In the genomic region with DNA sequence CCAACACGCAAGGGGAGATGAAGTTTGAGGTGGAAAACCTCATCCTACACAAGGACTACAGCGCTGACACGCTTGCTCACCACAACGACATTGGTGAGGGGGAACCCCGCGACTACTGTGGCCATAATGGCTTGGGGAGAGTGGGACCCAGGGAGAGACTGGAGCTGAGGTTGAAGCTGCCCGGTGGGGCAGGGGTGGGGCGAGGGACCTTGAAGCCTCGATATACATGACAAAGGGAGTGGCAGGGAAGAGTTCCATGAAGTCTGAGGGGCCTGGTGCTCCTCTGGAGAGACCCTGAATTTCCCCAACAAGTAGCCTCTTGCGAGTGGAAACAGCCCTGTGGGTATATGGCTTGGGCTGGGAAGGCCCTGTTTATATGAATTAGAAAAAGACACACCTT, we compare ENCODE assay signal across 20 cellular contexts. TPM values are rescaled to one million over a fixed set of nuclear protein-coding genes. Genes with fewer than 3 reads are reported as not detected.
DNase-seq lines count a peak whose midpoint lies in the region; ATAC-seq, FAIRE-seq and TF ChIP-seq lines count a peak whose summit lies in the region.
"Had no signal": no experiment of that assay in that cellular context is flagged by ENCODE, and none has a peak within 500 bp of the region (broad histone marks: within the 10 kb centered on the region; RNA-seq: fewer than 3 reads in every experiment).

No MANE protein-coding gene starts in this region.

- FAIRE-seq in astrocyte (lab: Jason Lieb, UNC), result no peak
- FAIRE-seq: GM18507, islet of Langerhans, TTC549 had no signal

- peaks cover 43% of the 10 kb centered on the region for H3K79me2 ChIP-seq in astrocyte (ENCODE audit: insufficient read depth, low read length)

- no peak overlapping the region for H2AFZ ChIP-seq in astrocyte (ENCODE audit: low read depth, low read length)

- H3K27ac Mint-ChIP-seq in astrocyte (ENCODE audit: unreplicated experiment), result no peak overlapping the region
- H3K27ac Mint-ChIP-seq in activated T-cell treated with anti-CD3 and anti-CD28 coated beads, Interleukin-2, amount 50 U/mL, for 24 hours, result no peak overlapping the region
- H3K27ac Mint-ChIP-seq: activated CD4-positive, alpha-beta T cell treated with anti-CD3 and anti-CD28 coated beads, Interleukin-2, amount 10 ng/mL, durations not matched to agents 24 days and 14 days had no signal

- DNase-seq in H7 (peak; percentile 56), astrocyte (ENCODE audit: low read depth) (no peak), DMS153 (lab: John Stamatoyannopoulos, UW) (no peak)
- no peak for DNase-seq in activated T-cell treated with anti-CD3 and anti-CD28 coated beads, Interleukin-2, amount 50 U/mL, for 24 hours
- no peak for DNase-seq in activated T-cell treated with anti-CD3 and anti-CD28 coated beads, Interleukin-2, amount 50 U/mL, for 1 hour
- DNase-seq: activated CD4-positive, alpha-beta T cell treated with anti-CD3 and anti-CD28 coated beads, Interleukin-2, amount 10 ng/mL, durations not matched to agents 24 days and 14 days; activated effector memory CD4-positive, alpha-beta T cell treated with anti-CD3 and anti-CD28 coated beads, Interleukin-2, amount 50 U/mL, for 16 hours; effector CD4-positive, alpha-beta T cell; head of caudate nucleus; KG1; mesendoderm; NCI-H2081 had no signal

- no peak overlapping the region for H3K4me3 ChIP-seq in H7 (ENCODE audit: insufficient read depth, low read depth, low read length)
- H3K4me3 ChIP-seq in astrocyte (ENCODE audit: insufficient read depth, low read depth, low read length), result peak overlapping the region; percentile 20
- peak overlapping the region; percentile 24; the same call in 1 of the 2 replicates for H3K4me3 ChIP-seq in iPS-18c (ENCODE audit: insufficient read depth, low read depth, low read length)
- peak overlapping the region; percentile 55 for H3K4me3 ChIP-seq in skeletal muscle satellite cell (ENCODE audit: low read length)

- H3K27ac ChIP-seq in astrocyte (ENCODE audit: low read depth, low read length), result no peak overlapping the region

- peak overlapping the region; percentile 31 for H3K4me3 Mint-ChIP-seq in astrocyte (ENCODE audit: unreplicated experiment)
- H3K4me3 Mint-ChIP-seq in activated T-cell treated with anti-CD3 and anti-CD28 coated beads, Interleukin-2, amount 50 U/mL, for 24 hours, result no peak overlapping the region
- H3K4me3 Mint-ChIP-seq: activated CD4-positive, alpha-beta T cell treated with anti-CD3 and anti-CD28 coated beads, Interleukin-2, amount 10 ng/mL, durations not matched to agents 24 days and 14 days; central memory CD8-positive, alpha-beta T cell had no signal

- H3K36me3 ChIP-seq in H7 (replicated peaks; ENCODE audit: control insufficient read depth, insufficient read depth, low read length) (peaks cover 2% of the 10 kb centered on the region), astrocyte (ENCODE audit: insufficient read depth, low read length) (peaks cover 26% of the 10 kb centered on the region), skeletal muscle satellite cell (ENCODE audit: insufficient read depth, low read length) (peaks cover 50% of the 10 kb centered on the region)

- peaks cover 16% of the 10 kb centered on the region for H3K4me1 Mint-ChIP-seq in astrocyte (ENCODE audit: low read depth, unreplicated experiment)
- peaks cover 30% of the 10 kb centered on the region for H3K4me1 Mint-ChIP-seq in activated T-cell treated with anti-CD3 and anti-CD28 coated beads, Interleukin-2, amount 50 U/mL, for 24 hours (ENCODE audit: low read depth)

- no peak for ATAC-seq in HG03520 (IDR thresholded peaks at IDR 0.05; ENCODE audit: unreplicated experiment)

- H3K27me3 ChIP-seq in H7 (ENCODE audit: control insufficient read depth, insufficient read depth, low read length) (peaks cover 8% of the 10 kb centered on the region), astrocyte (ENCODE audit: insufficient read depth, low read length) (no peaks in the 10 kb centered on the region), skeletal muscle satellite cell (ENCODE audit: control insufficient read depth, insufficient read depth, low read length) (no peaks in the 10 kb centered on the region)

- no peaks in the 10 kb centered on the region for H3K27me3 Mint-ChIP-seq in astrocyte (ENCODE audit: low read depth, unreplicated experiment)
- H3K27me3 Mint-ChIP-seq in activated T-cell treated with anti-CD3 and anti-CD28 coated beads, Interleukin-2, amount 50 U/mL, for 24 hours, result peaks cover 49% of the 10 kb centered on the region

- no peak for TF ChIP-seq CTCF in astrocyte (IDR thresholded peaks at IDR 0.05; ENCODE audit: insufficient read depth, low read depth, low read length)

- H3K9me3 Mint-ChIP-seq in astrocyte (ENCODE audit: unreplicated experiment), result peaks cover 14% of the 10 kb centered on the region
- H3K9me3 Mint-ChIP-seq in activated T-cell treated with anti-CD3 and anti-CD28 coated beads, Interleukin-2, amount 50 U/mL, for 24 hours, result peaks cover 5% of the 10 kb centered on the region
- H3K9me3 Mint-ChIP-seq: activated CD4-positive, alpha-beta T cell treated with anti-CD3 and anti-CD28 coated beads, Interleukin-2, amount 10 ng/mL, durations not matched to agents 24 days and 14 days; central memory CD8-positive, alpha-beta T cell; nephron had no signal

- H3K4me2 ChIP-seq in astrocyte (ENCODE audit: low read length) (peak overlapping the region; percentile 95), skeletal muscle satellite cell (ENCODE audit: low read length) (peak overlapping the region; percentile 94)

- H3K4me1 ChIP-seq in astrocyte (ENCODE audit: insufficient read depth, low read length), result peaks cover 44% of the 10 kb centered on the region
- peaks cover 51% of the 10 kb centered on the region for H3K4me1 ChIP-seq in skeletal muscle satellite cell (ENCODE audit: control insufficient read depth, insufficient read depth, low read length)

- H3K9me3 ChIP-seq in astrocyte (ENCODE audit: insufficient read depth, low read depth, low read length), result peaks cover 3% of the 10 kb centered on the region
- H3K9me3 ChIP-seq in iPS-18c (ENCODE audit: control insufficient read depth, insufficient read depth, low read length), result no peaks in the 10 kb centered on the region
- H3K9me3 ChIP-seq in skeletal muscle satellite cell (replicated peaks; ENCODE audit: low read length), result no peaks in the 10 kb centered on the region

- no peak overlapping the region for H3K9ac ChIP-seq in astrocyte (ENCODE audit: low read length)
- peak overlapping the region; percentile 6 for H3K9ac ChIP-seq in skeletal muscle satellite cell (ENCODE audit: low read depth, low read length)

- H3K36me3 Mint-ChIP-seq in astrocyte (ENCODE audit: low read depth, unreplicated experiment), result peaks cover 39% of the 10 kb centered on the region
- H3K36me3 Mint-ChIP-seq in activated T-cell treated with anti-CD3 and anti-CD28 coated beads, Interleukin-2, amount 50 U/mL, for 24 hours (ENCODE audit: low read depth), result peaks cover 2% of the 10 kb centered on the region

- peaks cover 56% of the 10 kb centered on the region for H4K20me1 ChIP-seq in astrocyte (ENCODE audit: insufficient read depth, low read length)

RNA-seq across cellular contexts. Expression of a gene that starts 3.1 kb away (rescaled TPM):
- 25.4 and 29.5 TPM in 2 replicates for total RNA-seq in H7 (2014; rRNA removed; shearing (Covaris generic))
- 81.2 and 90.2 TPM in 2 replicates for total RNA-seq in astrocyte
- 41.6 and 76.4 TPM in 2 replicates for total RNA-seq in skeletal muscle satellite cell (2012; rRNA removed)

RNA-seq across cellular contexts. Expression of a gene that starts 39.7 kb away (rescaled TPM):
- 26.6 and 35.9 TPM in 2 replicates for total RNA-seq in H7 (2014; rRNA removed; shearing (Covaris generic))
- total RNA-seq in astrocyte, result 16.6 and 19.8 TPM in 2 replicates
- total RNA-seq in skeletal muscle satellite cell (2012; rRNA removed), result 13.2 and 18.8 TPM in 2 replicates
